22 cellular contexts compared by ENCODE assay signal in genomic region chr15:89799925-89800500, GRCh38. TPM values are rescaled to one million over a fixed set of nuclear protein-coding genes. Genes with fewer than 3 reads are reported as not detected.
"Had no signal": no experiment of that assay in that cellular context is flagged by ENCODE, and none has a peak within 500 bp of the region (broad histone marks: within the 10 kb centered on the region; RNA-seq: fewer than 3 reads in every experiment).

No MANE protein-coding gene starts in this region.

- H3K9ac ChIP-seq: parathyroid adenoma had no signal

- FAIRE-seq: endometrium had no signal

- H3K79me2 ChIP-seq: parathyroid adenoma had no signal

- H3K4me1 ChIP-seq: parathyroid adenoma, sigmoid colon had no signal

- H3K27me3 ChIP-seq: brain microvascular endothelial cell, gastrocnemius medialis, upper lobe of left lung had no signal

- H3K36me3 ChIP-seq: gastrocnemius medialis, sigmoid colon, thoracic aorta had no signal

- H3K4me3 ChIP-seq: coronary artery, gastrocnemius medialis, mucosa of descending colon, sigmoid colon, spleen, thoracic aorta, upper lobe of left lung had no signal

- H3K27ac Mint-ChIP-seq: activated CD4-positive, alpha-beta T cell treated with anti-CD3 and anti-CD28 coated beads, Interleukin-2, amount 10 ng/mL, durations not matched to agents 24 days and 14 days; activated CD8-positive, alpha-beta T cell treated with anti-CD3 and anti-CD28 coated beads, Interleukin-2, amount 10 ng/mL, durations not matched to agents 7 days and 5 days; activated naive CD4-positive, alpha-beta T cell treated with anti-CD3 and anti-CD28 coated beads for 36 hours; memory B cell; stimulated activated naive B cell treated with anti-CD40 and anti-IgM and Interleukin-4, amounts not matched to agents 10 μg/mL and 1 μg/mL and 100 μg/mL, for 72 hours; T-helper 1 cell treated with Interleukin-12 subunit alpha and Interleukin-12 subunit beta and Interleukin-4 antibody, amounts not matched to agents 30 μg/mL and 1 μg/mL, for 36 hours had no signal

- ATAC-seq: activated CD8-positive, alpha-beta T cell treated with anti-CD3 and anti-CD28 coated beads, Interleukin-2, amount 10 ng/mL, durations not matched to agents 7 days and 5 days; activated T-cell treated with anti-CD3 and anti-CD28 coated beads, Interleukin-2, amount 50 U/mL, for 4 hours; gastrocnemius medialis; left ventricle myocardium superior; mucosa of descending colon had no signal

- H3K27ac ChIP-seq: brain microvascular endothelial cell, coronary artery, gastrocnemius medialis, parathyroid adenoma, sigmoid colon, spleen, thoracic aorta, upper lobe of left lung had no signal

- H3K4me1 Mint-ChIP-seq: activated CD4-positive, alpha-beta T cell treated with anti-CD3 and anti-CD28 coated beads, Interleukin-2, amount 10 ng/mL, durations not matched to agents 24 days and 14 days had no signal

- H3K36me3 Mint-ChIP-seq: naive B cell; stimulated activated naive B cell treated with anti-CD40 and anti-IgM and Interleukin-4, amounts not matched to agents 10 μg/mL and 1 μg/mL and 100 μg/mL, for 72 hours had no signal

- H2AFZ ChIP-seq: parathyroid adenoma had no signal

- DNase-seq: activated CD4-positive, alpha-beta T cell treated with anti-CD3 and anti-CD28 coated beads, Interleukin-2, amount 10 ng/mL, durations not matched to agents 24 days and 14 days; activated CD8-positive, alpha-beta T cell treated with anti-CD3 and anti-CD28 coated beads, Interleukin-2, amount 10 ng/mL, durations not matched to agents 7 days and 5 days; activated naive CD4-positive, alpha-beta T cell treated with anti-CD3 and anti-CD28 coated beads for 36 hours; activated T-cell treated with anti-CD3 and anti-CD28 coated beads, Interleukin-2, amount 50 U/mL, for 4 hours; brain microvascular endothelial cell; gastrocnemius medialis; head of caudate nucleus; naive B cell; sigmoid colon; stimulated activated CD4-positive, alpha-beta T cell treated with anti-CD3 and anti-CD28 coated beads, Interleukin-4, amount 100 ng/mL, for 4 hours; stimulated activated naive B cell treated with anti-CD40 and anti-IgM and Interleukin-4, amounts not matched to agents 10 μg/mL and 1 μg/mL and 100 μg/mL, for 72 hours had no signal

- H3K9me3 Mint-ChIP-seq: activated CD4-positive, alpha-beta T cell treated with anti-CD3 and anti-CD28 coated beads, Interleukin-2, amount 10 ng/mL, durations not matched to agents 24 days and 14 days; activated T-cell treated with anti-CD3 and anti-CD28 coated beads, Interleukin-2, amount 50 U/mL, for 4 hours; stimulated activated naive B cell treated with anti-CD40 and anti-IgM and Interleukin-4, amounts not matched to agents 10 μg/mL and 1 μg/mL and 100 μg/mL, for 72 hours; T-helper 1 cell treated with Interleukin-12 subunit alpha and Interleukin-12 subunit beta and Interleukin-4 antibody, amounts not matched to agents 30 μg/mL and 1 μg/mL, for 36 hours had no signal

- H3K9me3 ChIP-seq: gastrocnemius medialis, mucosa of descending colon, thoracic aorta, upper lobe of left lung had no signal

- H3K4me3 Mint-ChIP-seq: activated CD4-positive, alpha-beta T cell treated with anti-CD3 and anti-CD28 coated beads, Interleukin-2, amount 10 ng/mL, durations not matched to agents 24 days and 14 days; activated CD8-positive, alpha-beta T cell treated with anti-CD3 and anti-CD28 coated beads, Interleukin-2, amount 10 ng/mL, durations not matched to agents 7 days and 5 days; activated naive CD4-positive, alpha-beta T cell treated with anti-CD3 and anti-CD28 coated beads for 36 hours; activated T-cell treated with anti-CD3 and anti-CD28 coated beads, Interleukin-2, amount 50 U/mL, for 4 hours; memory B cell; stimulated activated naive B cell treated with anti-CD40 and anti-IgM and Interleukin-4, amounts not matched to agents 10 μg/mL and 1 μg/mL and 100 μg/mL, for 72 hours; T-helper 1 cell treated with Interleukin-12 subunit alpha and Interleukin-12 subunit beta and Interleukin-4 antibody, amounts not matched to agents 30 μg/mL and 1 μg/mL, for 36 hours had no signal

RNA-seq across cellular contexts. Expression of gene ANPEP, which starts 14.6 kb away (rescaled TPM):
- total RNA-seq: activated naive CD4-positive, alpha-beta T cell treated with anti-CD3 and anti-CD28 coated beads for 36 hours had no signal

RNA-seq across cellular contexts. Expression of gene MESP2, which starts 23.9 kb away (rescaled TPM):
- total RNA-seq: activated CD4-positive, alpha-beta T cell treated with anti-CD3 and anti-CD28 coated beads, Interleukin-2, amount 10 ng/mL, durations not matched to agents 24 days and 14 days; activated CD8-positive, alpha-beta T cell treated with anti-CD3 and anti-CD28 coated beads, Interleukin-2, amount 10 ng/mL, durations not matched to agents 7 days and 5 days; activated naive CD4-positive, alpha-beta T cell treated with anti-CD3 and anti-CD28 coated beads for 36 hours; activated T-cell treated with anti-CD3 and anti-CD28 coated beads, Interleukin-2, amount 50 U/mL, for 4 hours; aorta; gastrocnemius medialis; sigmoid colon; spleen had no signal
